Comparison of ENCODE assay signal across 16 cellular contexts in the genomic region with DNA sequence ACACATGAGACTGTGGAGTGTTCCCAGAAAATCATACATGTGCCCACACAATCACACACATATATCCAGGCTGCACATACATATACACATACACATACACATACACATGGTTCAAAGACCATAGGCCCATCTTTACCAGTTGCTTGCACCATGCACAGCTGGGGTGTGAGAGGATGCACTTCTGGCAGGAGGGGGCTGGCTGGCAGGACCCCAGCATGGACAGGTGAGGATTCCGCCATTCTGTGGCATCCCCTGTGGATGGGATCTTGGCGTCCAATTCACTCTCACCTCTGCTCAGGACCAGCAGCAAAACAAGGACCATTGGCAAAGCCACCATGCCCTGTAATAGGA. TPM values are rescaled to one million over a fixed set of nuclear protein-coding genes. Genes with fewer than 3 reads are reported as not detected.
DNase-seq lines count a peak whose midpoint lies in the region; ATAC-seq and TF ChIP-seq lines count a peak whose summit lies in the region.
"Had no signal": no experiment of that assay in that cellular context is flagged by ENCODE, and none has a peak within 500 bp of the region (broad histone marks: within the 10 kb centered on the region; RNA-seq: fewer than 3 reads in every experiment).

No MANE protein-coding gene starts in this region.

- H3K27me3 Mint-ChIP-seq in activated CD4-positive, alpha-beta memory T cell treated with anti-CD3 and anti-CD28 coated beads, Interleukin-2, amount 10 ng/mL, durations not matched to agents 7 days and 5 days: no peaks in the 10 kb centered on the region

- H4K20me1 ChIP-seq in BLaER1: no peaks in the 10 kb centered on the region

- peaks cover 84% of the 10 kb centered on the region for H3K4me1 Mint-ChIP-seq in activated CD4-positive, alpha-beta memory T cell treated with anti-CD3 and anti-CD28 coated beads, Interleukin-2, amount 10 ng/mL, durations not matched to agents 7 days and 5 days

- CTCF ChIA-PET in activated CD4-positive, alpha-beta memory T cell treated with anti-CD3 and anti-CD28 coated beads, Interleukin-2, amount 10 ng/mL, durations not matched to agents 7 days and 5 days (lab: Charles Lee): interaction anchor here (0.9 to 8.9 kb wide), 9 partner anchors 13 to 121 kb away, joined by 3 to 74 read pairs (median 5); a partner anchor contains a TSS

- 94% methylated on average over 2 of the region's 2 CpGs; no CpG with 5 or more reads in 1 of the 2 donors for WGBS in tibial nerve, 2 donors

- H3K4me3 Mint-ChIP-seq in activated CD4-positive, alpha-beta memory T cell treated with anti-CD3 and anti-CD28 coated beads, Interleukin-2, amount 10 ng/mL, durations not matched to agents 7 days and 5 days: peak overlapping the region; percentile 66

- no peak for TF ChIP-seq POLR2A in tibial nerve (IDR thresholded peaks at IDR 0.05)

- POLR2A ChIA-PET in activated CD4-positive, alpha-beta memory T cell treated with anti-CD3 and anti-CD28 coated beads, Interleukin-2, amount 10 ng/mL, durations not matched to agents 7 days and 5 days (lab: Charles Lee): interaction anchor here (0.9 to 14.6 kb wide), 10 partner anchors 9 to 99 kb away, joined by 3 to 263 read pairs (median 6); a partner anchor contains a TSS

- ATAC-seq in GM18517 (IDR thresholded peaks at IDR 0.05; ENCODE audit: unreplicated experiment) (peak; percentile 30), HG02840 (IDR thresholded peaks at IDR 0.05; ENCODE audit: low FRiP score, unreplicated experiment) (peak; percentile 23), omental fat pad (ENCODE audit: low FRiP score) (no peak), GM19452 (IDR thresholded peaks at IDR 0.05; ENCODE audit: unreplicated experiment) (no peak)
- ATAC-seq: heart right ventricle, PC-3 had no signal

- H3K9me3 ChIP-seq in BLaER1 (no peaks in the 10 kb centered on the region), tibial nerve (no peaks in the 10 kb centered on the region)
- H3K9me3 ChIP-seq: BE2C, heart right ventricle, vagina had no signal

- peak overlapping the region; percentile 84 for H3K27ac Mint-ChIP-seq in activated CD4-positive, alpha-beta memory T cell treated with anti-CD3 and anti-CD28 coated beads, Interleukin-2, amount 10 ng/mL, durations not matched to agents 7 days and 5 days

- H3K9me3 Mint-ChIP-seq in activated CD4-positive, alpha-beta memory T cell treated with anti-CD3 and anti-CD28 coated beads, Interleukin-2, amount 10 ng/mL, durations not matched to agents 7 days and 5 days: no peaks in the 10 kb centered on the region

- no peak for TF ChIP-seq CTCF in tibial nerve (IDR thresholded peaks at IDR 0.05)
- no peak for TF ChIP-seq CTCF in omental fat pad (IDR thresholded peaks at IDR 0.05)

- peaks cover 74% of the 10 kb centered on the region for H3K36me3 Mint-ChIP-seq in activated CD4-positive, alpha-beta memory T cell treated with anti-CD3 and anti-CD28 coated beads, Interleukin-2, amount 10 ng/mL, durations not matched to agents 7 days and 5 days (ENCODE audit: low read depth)

- no peaks in the 10 kb centered on the region for H3K27me3 ChIP-seq in BLaER1
- no peaks in the 10 kb centered on the region for H3K27me3 ChIP-seq in tibial nerve
- H3K27me3 ChIP-seq: BE2C, heart right ventricle, vagina had no signal

- peak overlapping the region; percentile 62 for H3K27ac ChIP-seq in BLaER1
- no peak overlapping the region for H3K27ac ChIP-seq in tibial nerve
- H3K27ac ChIP-seq: GM23248, vagina had no signal

- H3K4me2 ChIP-seq in BLaER1: peak overlapping the region; percentile 91

- H3K4me3 ChIP-seq in BLaER1: peak overlapping the region; percentile 46
- no peak overlapping the region for H3K4me3 ChIP-seq in tibial nerve
- H3K4me3 ChIP-seq: GM23248, heart right ventricle, vagina had no signal

- peaks cover 60% of the 10 kb centered on the region for H3K4me1 ChIP-seq in BLaER1
- H3K4me1 ChIP-seq in tibial nerve: peaks cover 0 to 20% (median 13%) of the 10 kb centered on the region in 4 donors
- H3K4me1 ChIP-seq: BE2C had no signal

- H3K36me3 ChIP-seq in BLaER1 (peaks cover 9% of the 10 kb centered on the region; the same call in 1 of the 2 replicates), tibial nerve (no peaks in the 10 kb centered on the region)
- H3K36me3 ChIP-seq: BE2C, vagina had no signal

- no peak for DNase-seq in activated CD4-positive, alpha-beta memory T cell treated with anti-CD3 and anti-CD28 coated beads, Interleukin-2, amount 10 ng/mL, durations not matched to agents 7 days and 5 days
- DNase-seq in tibial nerve (ENCODE audit: low spot score in 2 of 2) (no peak), omental fat pad (ENCODE audit: low spot score) (no peak), NCI-H1092 (lab: John Stamatoyannopoulos, UW) (no peak)
- DNase-seq: BE2C, GM23248, heart right ventricle, NCI-H1694, PC-3 had no signal

- peak overlapping the region; percentile 38; the same call in 1 of the 2 replicates for H3K9ac ChIP-seq in BLaER1
- H3K9ac ChIP-seq: GM23248 had no signal

- TF ChIP-seq EP300 in tibial nerve (IDR thresholded peaks at IDR 0.05): no peak

RNA-seq across cellular contexts. Expression of a gene that starts 7.0 kb away (rescaled TPM):
- 100 to 1,000 TPM; 780 to 786 TPM for total RNA-seq in activated CD4-positive, alpha-beta memory T cell treated with anti-CD3 and anti-CD28 coated beads, Interleukin-2, amount 10 ng/mL, durations not matched to agents 7 days and 5 days
- total RNA-seq in tibial nerve (10 to 100 TPM in 2 of 4 donors, 1 to 10 TPM in 2; 3.6 to 15.1 (median 8.9) TPM), omental fat pad (1 to 10 TPM; 1.1 to 2.8 (median 1.9) TPM)
- total RNA-seq: lung microvascular endothelial cell, pulmonary artery endothelial cell had no signal

RNA-seq across cellular contexts. Expression of a gene that starts 19.4 kb away (rescaled TPM):
- 10 to 100 TPM; 28.6 to 31.0 TPM for total RNA-seq in activated CD4-positive, alpha-beta memory T cell treated with anti-CD3 and anti-CD28 coated beads, Interleukin-2, amount 10 ng/mL, durations not matched to agents 7 days and 5 days
- total RNA-seq in tibial nerve (10 to 100 TPM; 52.4 to 90.6 (median 78.7) TPM), omental fat pad (100 to 1,000 TPM in 1 of 4 donors, 10 to 100 TPM in 3; 71.1 to 118 (median 81.7) TPM)

RNA-seq across cellular contexts. Expression of a gene that starts 19.6 kb away (rescaled TPM):
- total RNA-seq in activated CD4-positive, alpha-beta memory T cell treated with anti-CD3 and anti-CD28 coated beads, Interleukin-2, amount 10 ng/mL, durations not matched to agents 7 days and 5 days: 10 to 100 TPM; 33.7 to 45.5 TPM
- total RNA-seq in tibial nerve (10 to 100 TPM; 10.2 to 67.7 (median 22.7) TPM), omental fat pad (10 to 100 TPM; 11.2 to 21.8 (median 16.5) TPM)

RNA-seq across cellular contexts. Expression of a gene that starts 31.9 kb away (rescaled TPM):
- 10 to 100 TPM; 46.1 to 47.4 TPM for total RNA-seq in activated CD4-positive, alpha-beta memory T cell treated with anti-CD3 and anti-CD28 coated beads, Interleukin-2, amount 10 ng/mL, durations not matched to agents 7 days and 5 days
- total RNA-seq in tibial nerve (10 to 100 TPM; 28.0 to 32.3 (median 31.4) TPM), omental fat pad (10 to 100 TPM in 3 of 4 donors, 1 to 10 TPM in 1; 4.3 to 23.5 (median 13.2) TPM)

Comparison
In these comparisons a context has a peak if more than half of its experiments do, and no peak if none do; other contexts are left out.
1. ATAC-seq: peak in GM18517 (single experiment) and HG02840 (single experiment); none in omental fat pad (single experiment) and GM19452 (single experiment).
2. RNA of a gene that starts 7.0 kb away (total RNA-seq): 780 to 786 TPM in activated CD4-positive, alpha-beta memory T cell treated with anti-CD3 and anti-CD28 coated beads, Interleukin-2, amount 10 ng/mL, durations not matched to agents 7 days and 5 days; 3.6 to 15.1 TPM in tibial nerve and 1.1 to 2.8 TPM in omental fat pad; every median in the first group is over 10 times any median in the second.